In genomic region chr3:116929534-116930222, GRCh38 we compare ENCODE assay signal across 21 cellular contexts.
A peak's percentile ranks its signal among the peaks of the same experiment; 100 is the strongest.
DNase-seq lines count a peak whose midpoint lies in the region; ATAC-seq and TF ChIP-seq lines count a peak whose summit lies in the region.
"Had no signal": no experiment of that assay in that cellular context is flagged by ENCODE, and none has a peak within 500 bp of the region (broad histone marks: within the 10 kb centered on the region; RNA-seq: fewer than 3 reads in every experiment).

No MANE protein-coding gene starts in this region.

- H3K4me3 ChIP-seq in GM12865 (ENCODE audit: low read depth, low read length) (no peak overlapping the region), fibroblast of mammary gland (ENCODE audit: control insufficient read depth, low read depth, low read length) (no peak overlapping the region), tibial nerve (no peak overlapping the region)
- H3K4me3 ChIP-seq: upper lobe of left lung had no signal

- no peaks in the 10 kb centered on the region for H3K4me1 ChIP-seq in tibial nerve
- H3K4me1 ChIP-seq: upper lobe of left lung had no signal

- H3K27me3 ChIP-seq in tibial nerve, result no peaks in the 10 kb centered on the region
- H3K27me3 ChIP-seq: upper lobe of left lung had no signal

- H3K9me3 ChIP-seq in tibial nerve, result peaks cover 0 to 11% (median 0%) of the 10 kb centered on the region in 4 donors

- 78 to 86% methylated on average over 3 of the region's 3 CpGs for WGBS in tibial nerve, 2 donors

- no peak for TF ChIP-seq POLR2A in tibial nerve (IDR thresholded peaks at IDR 0.05)

- no peak overlapping the region for H3K27ac ChIP-seq in tibial nerve
- H3K27ac ChIP-seq: upper lobe of left lung had no signal

- TF ChIP-seq CTCF in GM12865 (IDR thresholded peaks at IDR 0.05; ENCODE audit: insufficient read depth, low read depth, low read length, missing control alignments) (no peak), fibroblast of mammary gland (conservative IDR thresholded peaks at IDR 0.05; ENCODE audit: control insufficient read depth, insufficient read depth, low read depth, low read length) (no peak), tibial nerve (IDR thresholded peaks at IDR 0.05) (no peak)

- H3K36me3 ChIP-seq in tibial nerve, result no peaks in the 10 kb centered on the region
- H3K36me3 ChIP-seq: upper lobe of left lung had no signal

- DNase-seq in GM12865 (ENCODE audit: low read depth) (peak; percentile 46), fibroblast of mammary gland (ENCODE audit: low read depth) (peak; percentile 30), pulmonary artery endothelial cell (ENCODE audit: low read depth, low spot score) (peak; percentile 13), sciatic nerve (ENCODE audit: low spot score) (no peak), NOMO-1 treated with dmso at 0.1 percent for 144 hours (lab: John Stamatoyannopoulos, UW; ENCODE audit: unreplicated experiment) (no peak), tibial nerve (ENCODE audit: low spot score in 2 of 2) (no peak)
- DNase-seq: activated CD4-positive, alpha-beta T cell treated with anti-CD3 and anti-CD28 coated beads for 1 hour; activated CD8-positive, alpha-beta T cell treated with anti-CD3 and anti-CD28 coated beads for 36 hours; activated gamma-delta T cell; cortex of kidney; DMS79 treated with DMSO at 0.1 percent for 48 hours; head of caudate nucleus; mammary epithelial cell; NCI-H1436; NCI-H524; stimulated activated CD8-positive, alpha-beta memory T cell treated with anti-CD3 and anti-CD28 coated beads, Interleukin-4, amount 100 ng/mL, for 48 hours; T-helper 17 cell; upper lobe of left lung had no signal

- intact Hi-C loops in sciatic nerve (cut with DNase I), result no loop called here

- ATAC-seq in SK-N-SH treated with all-trans-retinoic acid at 6 μM for 48 hours, result peak; percentile 67
- ATAC-seq in GM18873 (IDR thresholded peaks at IDR 0.05; ENCODE audit: low FRiP score, unreplicated experiment), result no peak
- ATAC-seq in sciatic nerve, result no peak
- ATAC-seq: activated CD8-positive, alpha-beta T cell treated with anti-CD3 and anti-CD28 coated beads for 36 hours; HCT116; T-helper 17 cell had no signal

- no peak for TF ChIP-seq EP300 in tibial nerve (IDR thresholded peaks at IDR 0.05)

TF ChIP-seq in SK-N-SH treated with all-trans-retinoic acid at 6 μM for 48 hours, 23 proteins besides CTCF, POLR2A, EP300 and RAD21:
- TF ChIP-seq ISL1 (CRISPR knock-in tag; IDR thresholded peaks at IDR 0.05) (peak; percentile 80), TSHZ2 (CRISPR knock-in tag; IDR thresholded peaks at IDR 0.05) (peak; percentile 69), OSR1 (CRISPR knock-in tag; IDR thresholded peaks at IDR 0.05) (no peak), ZNF8 (CRISPR knock-in tag; IDR thresholded peaks at IDR 0.05) (0 out of 2 replicates have a peak, but pooled peaks have one; percentile 18), ZFP30 (CRISPR knock-in tag; IDR thresholded peaks at IDR 0.05) (no peak), PPARA (CRISPR knock-in tag; IDR thresholded peaks at IDR 0.05; ENCODE audit: borderline replicate concordance) (no peak), CREB5 (CRISPR knock-in tag; IDR thresholded peaks at IDR 0.05; ENCODE audit: low read depth) (no peak), ZNF565 (CRISPR knock-in tag; conservative IDR thresholded peaks at IDR 0.05; ENCODE audit: low read depth) (no peak)

Comparison
In these comparisons a context has a peak if more than half of its experiments do, and no peak if none do; other contexts are left out.
1. DNase-seq: peak in GM12865 (single experiment), fibroblast of mammary gland (single experiment) and pulmonary artery endothelial cell (single experiment); none in sciatic nerve (single experiment), NOMO-1 treated with dmso at 0.1 percent for 144 hours (single experiment) and tibial nerve (0 of 2).